In genomic region chr3:188752850-188753249, GRCh38 we compare ENCODE assay signal across 12 cellular contexts.
A peak's percentile ranks its signal among the peaks of the same experiment; 100 is the strongest.
DNase-seq lines count a peak whose midpoint lies in the region; ATAC-seq and TF ChIP-seq lines count a peak whose summit lies in the region.
"Had no signal": no experiment of that assay in that cellular context is flagged by ENCODE, and none has a peak within 500 bp of the region (broad histone marks: within the 10 kb centered on the region; RNA-seq: fewer than 3 reads in every experiment).

No MANE protein-coding gene starts in this region.

- H3K27ac ChIP-seq in OCI-LY3 (ENCODE audit: low read length) (peak overlapping the region; percentile 95), dorsolateral prefrontal cortex (no peak overlapping the region), testis (no peak overlapping the region)
- H3K27ac ChIP-seq: thyroid gland had no signal

- H3K4me2 ChIP-seq in OCI-LY3 (ENCODE audit: low read length), result peak overlapping the region; percentile 82

- intact Hi-C loops in dorsolateral prefrontal cortex (cut with DNase I) (no loop called here), testis (cut with DNase I; ENCODE audit: low total_unique reads) (no loop called here)

- no peak for DNase-seq in dorsolateral prefrontal cortex
- DNase-seq in testis, result no peak
- no peak for DNase-seq in HuH-7 (ENCODE audit: low spot score)
- DNase-seq: C1 segment of cervical spinal cord, midbrain, NCI-H1092 treated with DMSO at 0.1 percent for 48 hours, thyroid gland had no signal

- WGBS in testis, 2 donors, result 100% methylated on average over 1 of the region's 1 CpG

- H3K4me3 ChIP-seq in OCI-LY3 (ENCODE audit: low read length), result peak overlapping the region; percentile 16; the same call in 1 of the 2 replicates
- no peak overlapping the region for H3K4me3 ChIP-seq in dorsolateral prefrontal cortex
- H3K4me3 ChIP-seq in testis, result no peak overlapping the region
- H3K4me3 ChIP-seq: thyroid gland had no signal

- TF ChIP-seq POLR2A in testis (IDR thresholded peaks at IDR 0.05), result no peak

- no peak overlapping the region for H2AFZ ChIP-seq in OCI-LY3 (ENCODE audit: low read depth, low read length)

- H3K36me3 ChIP-seq in OCI-LY3 (replicated peaks; ENCODE audit: low read depth, low read length), result no peaks in the 10 kb centered on the region
- no peaks in the 10 kb centered on the region for H3K36me3 ChIP-seq in testis (ENCODE audit: low read depth, missing control alignments)
- H3K36me3 ChIP-seq: thyroid gland had no signal

- H3K9me3 ChIP-seq in OCI-LY3 (ENCODE audit: insufficient read depth, low read length), result no peaks in the 10 kb centered on the region
- no peaks in the 10 kb centered on the region for H3K9me3 ChIP-seq in testis
- H3K9me3 ChIP-seq: thyroid gland had no signal

- ATAC-seq in GM18502 (IDR thresholded peaks at IDR 0.05; ENCODE audit: poor library complexity, unreplicated experiment), result peak; percentile 21
- ATAC-seq in GM19455 (IDR thresholded peaks at IDR 0.05; ENCODE audit: unreplicated experiment), result peak; percentile 31
- peak; percentile 40 for ATAC-seq in HG02973 (IDR thresholded peaks at IDR 0.05; ENCODE audit: unreplicated experiment)
- no peak for ATAC-seq in esophagus mucosa

- H3K27me3 ChIP-seq in OCI-LY3 (ENCODE audit: low read depth, low read length), result no peaks in the 10 kb centered on the region
- H3K27me3 ChIP-seq in dorsolateral prefrontal cortex, result no peaks in the 10 kb centered on the region
- H3K27me3 ChIP-seq in testis, result no peaks in the 10 kb centered on the region
- H3K27me3 ChIP-seq: thyroid gland had no signal

- H3K79me2 ChIP-seq in OCI-LY3 (ENCODE audit: low read length), result no peaks in the 10 kb centered on the region

- peaks cover 93% of the 10 kb centered on the region for H3K4me1 ChIP-seq in OCI-LY3 (ENCODE audit: low read length)
- no peaks in the 10 kb centered on the region for H3K4me1 ChIP-seq in testis
- H3K4me1 ChIP-seq: thyroid gland had no signal

- TF ChIP-seq CTCF in OCI-LY3 (IDR thresholded peaks at IDR 0.05; ENCODE audit: low read depth, low read length) (no peak), dorsolateral prefrontal cortex (IDR thresholded peaks at IDR 0.05 in 54 of 56, conservative IDR thresholded peaks at IDR 0.05 in 2 of 56; ENCODE audit: low read depth in 1 of 56, partially characterized antibody in 56 of 56) (no peak), testis (IDR thresholded peaks at IDR 0.05) (no peak)

- H3K9ac ChIP-seq in OCI-LY3 (ENCODE audit: low read length), result peak overlapping the region; percentile 88

- no peaks in the 10 kb centered on the region for H4K20me1 ChIP-seq in OCI-LY3 (ENCODE audit: insufficient read depth, low read length)
